In the genomic region with DNA sequence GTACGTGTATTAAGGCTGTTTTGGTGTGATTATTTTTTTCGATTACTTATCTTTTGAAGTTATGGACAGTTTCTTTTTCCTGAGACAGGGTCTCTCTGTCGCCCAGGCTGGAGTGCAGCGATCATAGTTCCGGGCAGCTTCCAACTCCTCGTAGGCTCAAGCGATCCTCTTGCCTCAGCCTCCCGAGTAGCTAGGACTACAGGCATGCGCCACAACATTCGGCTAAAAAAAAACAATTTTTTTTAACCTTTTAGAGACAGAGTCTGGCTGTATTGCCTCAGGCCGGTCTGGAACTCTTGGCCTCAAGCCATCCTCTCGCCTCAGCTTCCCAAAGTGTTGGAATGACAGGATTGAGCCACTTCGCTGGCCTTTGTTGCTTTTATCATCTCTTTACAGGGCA, we compare ENCODE assay signal across 8 cellular contexts. TPM values are rescaled to one million over a fixed set of nuclear protein-coding genes. Genes with fewer than 3 reads are reported as not detected.
DNase-seq lines count a peak whose midpoint lies in the region; ATAC-seq lines count a peak whose summit lies in the region.

No MANE protein-coding gene starts in this region.

- H2BK5ac ChIP-seq in neuronal stem cell (ENCODE audit: low read length), result no peak overlapping the region

- ATAC-seq in HG02642 (IDR thresholded peaks at IDR 0.05; ENCODE audit: poor library complexity, unreplicated experiment), result no peak

- H4K8ac ChIP-seq in neuronal stem cell (ENCODE audit: low read depth, low read length), result no peak overlapping the region

- H2BK15ac ChIP-seq in neuronal stem cell (ENCODE audit: low read length), result no peak overlapping the region

- intact Hi-C loops in head of caudate nucleus (cut with DNase I), result loop anchor here (2.0 to 10.0 kb wide), 2 partner anchors 28 to 182 kb away; a partner anchor contains a TSS

- no peaks in the 10 kb centered on the region for H3K79me1 ChIP-seq in neuronal stem cell (ENCODE audit: low read depth, low read length)

- peak overlapping the region; percentile 88 for H2AFZ ChIP-seq in neuronal stem cell (ENCODE audit: low read length)

- H3K14ac ChIP-seq in neuronal stem cell (ENCODE audit: low read length), result no peak overlapping the region

- no peaks in the 10 kb centered on the region for H3K27me3 ChIP-seq in SJSA1 (replicated peaks)
- no peaks in the 10 kb centered on the region for H3K27me3 ChIP-seq in neuronal stem cell (ENCODE audit: control insufficient read depth in 3 of 3, insufficient read depth in 3 of 3, low read depth in 1 of 3, low read length in 3 of 3)

- H3K18ac ChIP-seq in neuronal stem cell (ENCODE audit: low read length), result no peak overlapping the region

- H3K36me3 ChIP-seq in SJSA1 (peaks cover 41% of the 10 kb centered on the region), neuronal stem cell (replicated peaks in 1 of 2; ENCODE audit: control insufficient read depth in 2 of 2, insufficient read depth in 2 of 2, low read length in 2 of 2) (peaks cover 2 to 38% of the 10 kb centered on the region in 2 donors)

- H3K4ac ChIP-seq in neuronal stem cell (ENCODE audit: low read length), result no peak overlapping the region

- no peak overlapping the region for H3K9ac ChIP-seq in neuronal stem cell (ENCODE audit: low read depth, low read length, poor library complexity)

- H2AK5ac ChIP-seq in neuronal stem cell (ENCODE audit: low read depth, low read length), result no peak overlapping the region

- H3K4me3 ChIP-seq in SJSA1, result peak overlapping the region; percentile 71
- H3K4me3 ChIP-seq in neuronal stem cell (ENCODE audit: low read length in 2 of 2), result peak overlapping the region; percentile 30 to 61

- H3K27ac ChIP-seq in SJSA1 (peak overlapping the region; percentile 94), epithelial cell of prostate (peak overlapping the region; percentile 73), neuronal stem cell (replicated peaks; ENCODE audit: low read length) (no peak overlapping the region)

- DNase-seq in A172 (ENCODE audit: low spot score), result peak; percentile 35
- DNase-seq in GM03348 (ENCODE audit: low spot score), result peak; percentile 14
- peak; percentile 49 to 53 for DNase-seq in SJSA1 (ENCODE audit: low read depth in 1 of 2, low spot score in 2 of 2)
- no peak for DNase-seq in epithelial cell of prostate (ENCODE audit: low read depth, low spot score)
- no peak for DNase-seq in neuronal stem cell (ENCODE audit: low spot score)
- DNase-seq in NCI-H2171 (lab: John Stamatoyannopoulos, UW), result no peak
- no peak for DNase-seq in head of caudate nucleus

- H3K4me1 ChIP-seq in SJSA1 (replicated peaks) (peaks cover 10% of the 10 kb centered on the region), neuronal stem cell (ENCODE audit: control insufficient read depth in 2 of 2, insufficient read depth in 1 of 2, low read depth in 1 of 2, low read length in 2 of 2) (peaks cover 5 to 10% of the 10 kb centered on the region in 2 donors)

- no peaks in the 10 kb centered on the region for H3K9me3 ChIP-seq in SJSA1 (replicated peaks)
- peaks cover 0 to 2% of the 10 kb centered on the region in 2 donors for H3K9me3 ChIP-seq in neuronal stem cell (replicated peaks in 1 of 2; ENCODE audit: control insufficient read depth in 2 of 2, insufficient read depth in 1 of 2, low read depth in 1 of 2, low read length in 2 of 2)

- no peak overlapping the region for H3K23ac ChIP-seq in neuronal stem cell (ENCODE audit: low read depth, low read length, poor library complexity)

- no peak overlapping the region for H4K91ac ChIP-seq in neuronal stem cell (ENCODE audit: low read depth, low read length, poor library complexity)

- peak overlapping the region; percentile 26 for H3K4me2 ChIP-seq in neuronal stem cell (ENCODE audit: insufficient read depth, low read length, poor library complexity, severe bottlenecking)

- H2BK12ac ChIP-seq in neuronal stem cell (ENCODE audit: low read length), result no peak overlapping the region

- H2BK120ac ChIP-seq in neuronal stem cell (ENCODE audit: low read depth, low read length), result no peak overlapping the region

- no CpG with 5 or more reads among the region's 13 CpGs for WGBS in neuronal stem cell (ENCODE audit: extremely low coverage in 2 of 2, insufficient read length in 2 of 2, insufficient replicate concordance in 1 of 2), 2 donors

RNA-seq across cellular contexts. Expression of a gene that starts 0.9 kb away (rescaled TPM):
- total RNA-seq in A172 (2014; rRNA removed; shearing (Covaris generic)), result 136 and 197 TPM in 2 replicates
- total RNA-seq in SJSA1 (2014; rRNA removed; shearing (Covaris generic)), result 111 and 122 TPM in 2 replicates
- 61.3 TPM for polyA plus RNA-seq in neuronal stem cell (2013, experiment 1 of 2)
- polyA plus RNA-seq in neuronal stem cell (2013, experiment 2 of 2), result 62.4 TPM

RNA-seq across cellular contexts. Expression of a gene that starts 29.2 kb away (rescaled TPM):
- 26.3 and 30.8 TPM in 2 replicates for total RNA-seq in A172 (2014; rRNA removed; shearing (Covaris generic))
- total RNA-seq in SJSA1 (2014; rRNA removed; shearing (Covaris generic)), result 14.3 and 21.1 TPM in 2 replicates
- 1.3 TPM for polyA plus RNA-seq in neuronal stem cell (2013, experiment 1 of 2)
- 1.5 TPM for polyA plus RNA-seq in neuronal stem cell (2013, experiment 2 of 2)

Comparison
In these comparisons a context has a peak if more than half of its experiments do, and no peak if none do; other contexts are left out.
1. DNase-seq: peak in A172 (single experiment), GM03348 (single experiment) and SJSA1 (2 of 2); none in epithelial cell of prostate (single experiment), neuronal stem cell (single experiment), NCI-H2171 (single experiment) and head of caudate nucleus (0 of 42).